16 cellular contexts compared by ENCODE assay signal in genomic region chr9:123323482-123324013, GRCh38. TPM values are rescaled to one million over a fixed set of nuclear protein-coding genes. Genes with fewer than 3 reads are reported as not detected.
DNase-seq lines count a peak whose midpoint lies in the region; ATAC-seq and TF ChIP-seq lines count a peak whose summit lies in the region.
"Had no signal": no experiment of that assay in that cellular context is flagged by ENCODE, and none has a peak within 500 bp of the region (broad histone marks: within the 10 kb centered on the region; RNA-seq: fewer than 3 reads in every experiment).

No MANE protein-coding gene starts in this region.

- H3K27ac Mint-ChIP-seq in activated naive CD4-positive, alpha-beta T cell treated with anti-CD3 and anti-CD28 coated beads, Interleukin-2, amount 50 U/mL, for 24 hours, result peak overlapping the region; percentile 98
- H3K27ac Mint-ChIP-seq in effector memory CD8-positive, alpha-beta T cell, result peak overlapping the region; percentile 44 to 82

- no peaks in the 10 kb centered on the region for H3F3A ChIP-seq in SU-DHL-6 (ENCODE audit: insufficient read depth)

- H3K9me3 ChIP-seq in SU-DHL-6 (ENCODE audit: insufficient read depth, low read length), result no peaks in the 10 kb centered on the region
- H3K9me3 ChIP-seq in thymus (ENCODE audit: control insufficient read depth), result no peaks in the 10 kb centered on the region
- H3K9me3 ChIP-seq: breast epithelium, neutrophil had no signal

- H3K9me3 Mint-ChIP-seq in activated naive CD4-positive, alpha-beta T cell treated with anti-CD3 and anti-CD28 coated beads, Interleukin-2, amount 50 U/mL, for 24 hours, result no peaks in the 10 kb centered on the region
- H3K9me3 Mint-ChIP-seq in effector memory CD8-positive, alpha-beta T cell, result no peaks in the 10 kb centered on the region

- no peak for ATAC-seq in effector memory CD8-positive, alpha-beta T cell (replicated peaks)
- ATAC-seq in esophagus mucosa, result no peak
- ATAC-seq: HCT116 had no signal

- H3K4me3 ChIP-seq in SU-DHL-6 (ENCODE audit: insufficient read depth, low read length, poor library complexity, severe bottlenecking) (no peak overlapping the region), thymus (ENCODE audit: low read length) (no peak overlapping the region)
- H3K4me3 ChIP-seq: breast epithelium had no signal

- H4K20me1 ChIP-seq in SU-DHL-6 (ENCODE audit: low read depth, low read length), result no peaks in the 10 kb centered on the region

- H3K27ac ChIP-seq in SU-DHL-6 (ENCODE audit: low read depth, low read length), result peak overlapping the region; percentile 56
- H3K27ac ChIP-seq in thymus (ENCODE audit: low read depth), result peak overlapping the region; percentile 94
- H3K27ac ChIP-seq: neutrophil had no signal

- 96% methylated on average over 6 of the region's 6 CpGs for WGBS in thymus

- H3K27me3 Mint-ChIP-seq in activated naive CD4-positive, alpha-beta T cell treated with anti-CD3 and anti-CD28 coated beads, Interleukin-2, amount 50 U/mL, for 24 hours, result no peaks in the 10 kb centered on the region
- H3K27me3 Mint-ChIP-seq in effector memory CD8-positive, alpha-beta T cell, result peaks cover 21 to 40% of the 10 kb centered on the region in 2 donors

- peaks cover 44% of the 10 kb centered on the region for H3K4me1 Mint-ChIP-seq in activated naive CD4-positive, alpha-beta T cell treated with anti-CD3 and anti-CD28 coated beads, Interleukin-2, amount 50 U/mL, for 24 hours
- peaks cover 19 to 22% of the 10 kb centered on the region in 2 donors for H3K4me1 Mint-ChIP-seq in effector memory CD8-positive, alpha-beta T cell (ENCODE audit: low read depth in 2 of 2)

- peaks cover 22% of the 10 kb centered on the region for H3K4me1 ChIP-seq in thymus (ENCODE audit: control insufficient read depth, insufficient read depth, low read length)

- H3K36me3 ChIP-seq in SU-DHL-6 (ENCODE audit: low read length), result no peaks in the 10 kb centered on the region
- H3K36me3 ChIP-seq in thymus (ENCODE audit: control insufficient read depth, insufficient read depth), result no peaks in the 10 kb centered on the region
- H3K36me3 ChIP-seq: breast epithelium, neutrophil had no signal

- peak overlapping the region; percentile 51 for H3K4me2 ChIP-seq in SU-DHL-6 (ENCODE audit: low read depth, low read length, poor library complexity, severe bottlenecking)

- H3K27me3 ChIP-seq in SU-DHL-6 (ENCODE audit: low read length) (no peaks in the 10 kb centered on the region), thymus (ENCODE audit: control insufficient read depth, insufficient read depth) (no peaks in the 10 kb centered on the region)
- H3K27me3 ChIP-seq: breast epithelium had no signal

- H3K9ac ChIP-seq in SU-DHL-6 (ENCODE audit: low read length), result peak overlapping the region; percentile 44; the same call in 1 of the 2 replicates

- no peak for TF ChIP-seq CTCF in SU-DHL-6 (IDR thresholded peaks at IDR 0.05; ENCODE audit: insufficient read depth, low read length, poor library complexity, severe bottlenecking)

- no peaks in the 10 kb centered on the region for H3K9me2 ChIP-seq in SU-DHL-6 (replicated peaks; ENCODE audit: insufficient read depth, low read length)

- H3K36me3 Mint-ChIP-seq in activated naive CD4-positive, alpha-beta T cell treated with anti-CD3 and anti-CD28 coated beads, Interleukin-2, amount 50 U/mL, for 24 hours, result no peaks in the 10 kb centered on the region
- H3K36me3 Mint-ChIP-seq in effector memory CD8-positive, alpha-beta T cell (ENCODE audit: insufficient read depth), result no peaks in the 10 kb centered on the region

- H3K4me3 Mint-ChIP-seq in activated naive CD4-positive, alpha-beta T cell treated with anti-CD3 and anti-CD28 coated beads, Interleukin-2, amount 50 U/mL, for 24 hours, result peak overlapping the region; percentile 64
- H3K4me3 Mint-ChIP-seq in effector memory CD8-positive, alpha-beta T cell, result peak overlapping the region; percentile 56 to 64

- DNase-seq in activated naive CD4-positive, alpha-beta T cell (lab: John Stamatoyannopoulos, UW), result no peak
- DNase-seq in effector memory CD8-positive, alpha-beta T cell, result no peak
- DNase-seq in NCI-H526 treated with DMSO at 0.1 percent for 48 hours (lab: John Stamatoyannopoulos, UW) (no peak), kidney tubule cell (ENCODE audit: low spot score) (no peak)
- DNase-seq: effector CD8-positive, alpha-beta T cell; foreskin fibroblast; NCI-H446; OCI-M1 had no signal

- no peaks in the 10 kb centered on the region for H3K79me2 ChIP-seq in SU-DHL-6 (ENCODE audit: insufficient read depth, low read length)

- H2AFZ ChIP-seq in SU-DHL-6 (ENCODE audit: low read depth, low read length, severe bottlenecking), result no peak overlapping the region

RNA-seq across cellular contexts. Expression of gene CRB2, which starts 32.4 kb away (rescaled TPM):
- 0.21 TPM for polyA plus RNA-seq in thymus
- total RNA-seq in esophagus mucosa, result not detected
- total RNA-seq: lung microvascular endothelial cell had no signal

RNA-seq across cellular contexts. Expression of gene STRBP, which starts 55.2 kb away (rescaled TPM):
- polyA plus RNA-seq in thymus, result 41.8 TPM
- total RNA-seq in esophagus mucosa, result 31.2 TPM
